ENCODE assay signal across 15 cellular contexts in genomic region chr11:16776716-16777115, GRCh38. TPM values are rescaled to one million over a fixed set of nuclear protein-coding genes. Genes with fewer than 3 reads are reported as not detected.
A peak's percentile ranks its signal among the peaks of the same experiment; 100 is the strongest.
DNase-seq lines count a peak whose midpoint lies in the region; FAIRE-seq and TF ChIP-seq lines count a peak whose summit lies in the region.
"Had no signal": no experiment of that assay in that cellular context is flagged by ENCODE, and none has a peak within 500 bp of the region (broad histone marks: within the 10 kb centered on the region; RNA-seq: fewer than 3 reads in every experiment).

No MANE protein-coding gene starts in this region.

- no peak overlapping the region for H3K9ac ChIP-seq in keratinocyte (ENCODE audit: control insufficient read depth, extremely low read depth, insufficient read depth, low read length)

- peaks cover 21% of the 10 kb centered on the region for H3K4me1 ChIP-seq in keratinocyte (ENCODE audit: control insufficient read depth, extremely low read depth, insufficient read depth, low read length)
- H3K4me1 ChIP-seq in CD4-positive, alpha-beta memory T cell (ENCODE audit: insufficient read depth, low read length) = no peaks in the 10 kb centered on the region

- H2AFZ ChIP-seq in keratinocyte (ENCODE audit: control insufficient read depth, low read length) = peak overlapping the region; percentile 2

- peak overlapping the region; percentile 46 for H3K27ac Mint-ChIP-seq in type B pancreatic cell
- no peak overlapping the region for H3K27ac Mint-ChIP-seq in CD4-positive, alpha-beta memory T cell
- H3K27ac Mint-ChIP-seq: activated CD4-positive, alpha-beta T cell treated with anti-CD3 and anti-CD28 coated beads, Interleukin-2, amount 10 ng/mL, durations not matched to agents 7 days and 5 days had no signal

- POLR2A ChIA-PET in CD4-positive, alpha-beta memory T cell (lab: Charles Lee; ENCODE audit: partially characterized antibody) = no interaction called here

- peaks cover 4% of the 10 kb centered on the region for H3K36me3 Mint-ChIP-seq in type B pancreatic cell
- peaks cover 0 to 4% of the 10 kb centered on the region in 2 donors for H3K36me3 Mint-ChIP-seq in CD4-positive, alpha-beta memory T cell
- H3K36me3 Mint-ChIP-seq: CD14-positive monocyte had no signal

- H3K79me2 ChIP-seq in keratinocyte (ENCODE audit: control insufficient read depth, insufficient read depth, low read length) = no peaks in the 10 kb centered on the region

- peaks cover 26% of the 10 kb centered on the region for H3K4me1 Mint-ChIP-seq in type B pancreatic cell (ENCODE audit: unreplicated experiment)
- no peaks in the 10 kb centered on the region for H3K4me1 Mint-ChIP-seq in CD4-positive, alpha-beta memory T cell

- no peak overlapping the region for H3K4me3 Mint-ChIP-seq in type B pancreatic cell
- H3K4me3 Mint-ChIP-seq in CD4-positive, alpha-beta memory T cell = no peak overlapping the region
- H3K4me3 Mint-ChIP-seq: activated CD4-positive, alpha-beta T cell treated with anti-CD3 and anti-CD28 coated beads, Interleukin-2, amount 10 ng/mL, durations not matched to agents 7 days and 5 days; CD14-positive monocyte had no signal

- no peak overlapping the region for H3K27ac ChIP-seq in keratinocyte (ENCODE audit: control insufficient read depth, insufficient read depth, low read length)
- no peak overlapping the region for H3K27ac ChIP-seq in WERI-Rb-1
- H3K27ac ChIP-seq in CD4-positive, alpha-beta memory T cell (ENCODE audit: low read depth, low read length) = no peak overlapping the region
- H3K27ac ChIP-seq: 22Rv1, left ventricle myocardium inferior had no signal

- FAIRE-seq in keratinocyte (lab: Jason Lieb, UNC) = no peak
- FAIRE-seq: endothelial cell of umbilical vein had no signal

- no peaks in the 10 kb centered on the region for H3K27me3 ChIP-seq in keratinocyte (ENCODE audit: control insufficient read depth, extremely low read depth, insufficient read depth, low read length)
- H3K27me3 ChIP-seq in WERI-Rb-1 (ENCODE audit: insufficient read depth, low read depth, severe bottlenecking) = no peaks in the 10 kb centered on the region
- H3K27me3 ChIP-seq in CD4-positive, alpha-beta memory T cell (ENCODE audit: insufficient read depth, low read length) = no peaks in the 10 kb centered on the region

- no peak overlapping the region for H3K4me2 ChIP-seq in keratinocyte (ENCODE audit: control insufficient read depth, extremely low read depth, insufficient read depth, low read depth, low read length)

- no peaks in the 10 kb centered on the region for H4K20me1 ChIP-seq in keratinocyte (ENCODE audit: control insufficient read depth, extremely low read depth, insufficient read depth, low read length)

- no peaks in the 10 kb centered on the region for H3K27me3 Mint-ChIP-seq in type B pancreatic cell
- H3K27me3 Mint-ChIP-seq in CD4-positive, alpha-beta memory T cell = no peaks in the 10 kb centered on the region

- no peak overlapping the region for H3K4me3 ChIP-seq in astrocyte of the spinal cord (ENCODE audit: low read depth, low read length)
- H3K4me3 ChIP-seq in keratinocyte (ENCODE audit: control insufficient read depth in 2 of 3, extremely low read depth in 1 of 3, insufficient read depth in 2 of 3, low read depth in 1 of 3, low read length in 3 of 3) = no peak overlapping the region
- no peak overlapping the region for H3K4me3 ChIP-seq in WERI-Rb-1 (ENCODE audit: low read depth, low read length)
- H3K4me3 ChIP-seq in CD4-positive, alpha-beta memory T cell (ENCODE audit: low read length in 2 of 2) = no peak overlapping the region
- H3K4me3 ChIP-seq: left ventricle myocardium inferior had no signal

- DNase-seq in NCI-H1694 (lab: John Stamatoyannopoulos, UW) (peak; percentile 12), NCI-H1694 treated with DMSO at 0.1 percent for 48 hours (lab: John Stamatoyannopoulos, UW) (no peak), astrocyte of the spinal cord (ENCODE audit: low read depth, low spot score) (peak; percentile 88), keratinocyte (ENCODE audit: low read depth, low spot score) (no peak), type B pancreatic cell (ENCODE audit: extremely low spot score, unreplicated experiment) (peak; percentile 55), NAMALWA (ENCODE audit: low spot score) (no peak), WERI-Rb-1 (no peak)
- no peak for DNase-seq in CD4-positive, alpha-beta memory T cell
- DNase-seq: activated CD4-positive, alpha-beta T cell treated with anti-CD3 and anti-CD28 coated beads, Interleukin-2, amount 10 ng/mL, durations not matched to agents 7 days and 5 days; activated T-cell treated with anti-CD3 and anti-CD28 coated beads for 4 hours; left ventricle myocardium inferior; stimulated activated CD4-positive, alpha-beta T cell treated with anti-CD3 and anti-CD28 coated beads, Interleukin-2, amount 100 ng/mL, for 24 hours had no signal

- intact Hi-C loops in CD4-positive, alpha-beta memory T cell (cut with micrococcal nuclease) = no loop called here

- dilution Hi-C loops in keratinocyte (cut with MboI; ENCODE audit: extremely low pct_ligation_motif_present, low sequenced_read_pairs) = no loop called here

- H3K36me3 ChIP-seq in keratinocyte (ENCODE audit: control insufficient read depth in 2 of 2, extremely low read depth in 1 of 2, insufficient read depth in 2 of 2, low read length in 2 of 2) (no peaks in the 10 kb centered on the region), WERI-Rb-1 (peaks cover 30% of the 10 kb centered on the region)
- H3K36me3 ChIP-seq in CD4-positive, alpha-beta memory T cell (ENCODE audit: insufficient read depth, low read length) = no peaks in the 10 kb centered on the region

- in situ Hi-C loops in astrocyte of the spinal cord (cut with HindIII; ENCODE audit: low sequenced_read_pairs) = no loop called here

- CTCF ChIA-PET in CD4-positive, alpha-beta memory T cell (lab: Charles Lee; ENCODE audit: partially characterized antibody) = interaction anchor here (1.0 to 1.5 kb wide), 2 partner anchors 9 to 12 kb away, joined by 3 to 6 read pairs; no protein-coding TSS in a partner anchor

- TF ChIP-seq CTCF in astrocyte of the spinal cord (IDR thresholded peaks at IDR 0.05; ENCODE audit: low read depth, low read length) = no peak
- TF ChIP-seq CTCF in keratinocyte (optimal IDR thresholded peaks at IDR 0.05 in 1 of 3, IDR thresholded peaks at IDR 0.05 in 1 of 3, conservative IDR thresholded peaks at IDR 0.05 in 1 of 3; ENCODE audit: extremely low read depth in 1 of 3, insufficient read depth in 2 of 3, low read length in 3 of 3) = no peak
- no peak for TF ChIP-seq CTCF in type B pancreatic cell (conservative IDR thresholded peaks at IDR 0.05)
- no peak for TF ChIP-seq CTCF in WERI-Rb-1 (IDR thresholded peaks at IDR 0.05; ENCODE audit: low read depth, low read length)

- H3K9me3 Mint-ChIP-seq in type B pancreatic cell = no peaks in the 10 kb centered on the region
- H3K9me3 Mint-ChIP-seq in CD4-positive, alpha-beta memory T cell = no peaks in the 10 kb centered on the region
- H3K9me3 Mint-ChIP-seq: activated CD4-positive, alpha-beta T cell treated with anti-CD3 and anti-CD28 coated beads, Interleukin-2, amount 10 ng/mL, durations not matched to agents 7 days and 5 days had no signal

- H3K9me3 ChIP-seq in keratinocyte (ENCODE audit: control insufficient read depth, low read depth, low read length) (no peaks in the 10 kb centered on the region), WERI-Rb-1 (ENCODE audit: severe bottlenecking) (no peaks in the 10 kb centered on the region)
- no peaks in the 10 kb centered on the region for H3K9me3 ChIP-seq in CD4-positive, alpha-beta memory T cell (ENCODE audit: control insufficient read depth in 1 of 2, low read length in 2 of 2)
- H3K9me3 ChIP-seq: left ventricle myocardium inferior had no signal

- no peaks in the 10 kb centered on the region for H3K9me1 ChIP-seq in keratinocyte (ENCODE audit: control insufficient read depth, extremely low read depth, insufficient read depth, low read length)

RNA-seq across cellular contexts. Expression of gene C11orf58, which starts 38.3 kb away (rescaled TPM):
- polyA plus RNA-seq in keratinocyte = 96.5 to 166 TPM (median 135 TPM) in 3 replicates
- polyA plus RNA-seq in keratinocyte (2011; ENCODE audit: low read depth) = 359 TPM
- 90.9 and 97.6 TPM in 2 replicates for polyA plus RNA-seq in keratinocyte (2011; cell fraction: cytosol; rRNA removed)
- polyA plus RNA-seq in keratinocyte (2011; cell fraction: nucleus; rRNA removed) = 52.0 and 112 TPM in 2 replicates
- 170 and 188 TPM in 2 replicates for polyA plus RNA-seq in keratinocyte (2012; ENCODE audit: low replicate concordance)
- polyA minus RNA-seq in keratinocyte = 16.6 to 60.4 TPM (median 29.0 TPM) in 3 replicates
- polyA minus RNA-seq in keratinocyte (2011; cell fraction: cytosol; rRNA and poly(A)+ RNA removed) = 123 TPM
- 22.5 and 39.7 TPM in 2 replicates for polyA minus RNA-seq in keratinocyte (2011; cell fraction: nucleus; rRNA and poly(A)+ RNA removed)
- 115 and 148 TPM in 2 replicates for total RNA-seq in type B pancreatic cell (ENCODE audit: low replicate concordance)
- total RNA-seq in CD4-positive, alpha-beta memory T cell = 100 to 1,000 TPM; 145 to 148 TPM
- polyA plus RNA-seq in CD4-positive, alpha-beta memory T cell = 100 to 1,000 TPM; 167 to 221 TPM

Comparison
In these comparisons a context has a peak if more than half of its experiments do, and no peak if none do; other contexts are left out.
1. DNase-seq: peak in NCI-H1694 (single experiment), astrocyte of the spinal cord (single experiment) and type B pancreatic cell (single experiment); none in NCI-H1694 treated with DMSO at 0.1 percent for 48 hours (single experiment), keratinocyte (single experiment), NAMALWA (single experiment), WERI-Rb-1 (single experiment) and CD4-positive, alpha-beta memory T cell (0 of 5).